Comparison of ENCODE assay signal across 1 cellular context in genomic region chr1:168320149-168320548, GRCh38.
TF ChIP-seq lines count a peak whose summit lies in the region.

No MANE protein-coding gene starts in this region.

TF ChIP-seq in A549, 52 proteins besides CTCF, POLR2A, EP300 and RAD21 (continued from another document):
- TF ChIP-seq BCL3 (IDR thresholded peaks at IDR 0.05) (no peak), RFX5 (IDR thresholded peaks at IDR 0.05) (no peak)
